ENCODE assay signal across 22 cellular contexts in the genomic region with DNA sequence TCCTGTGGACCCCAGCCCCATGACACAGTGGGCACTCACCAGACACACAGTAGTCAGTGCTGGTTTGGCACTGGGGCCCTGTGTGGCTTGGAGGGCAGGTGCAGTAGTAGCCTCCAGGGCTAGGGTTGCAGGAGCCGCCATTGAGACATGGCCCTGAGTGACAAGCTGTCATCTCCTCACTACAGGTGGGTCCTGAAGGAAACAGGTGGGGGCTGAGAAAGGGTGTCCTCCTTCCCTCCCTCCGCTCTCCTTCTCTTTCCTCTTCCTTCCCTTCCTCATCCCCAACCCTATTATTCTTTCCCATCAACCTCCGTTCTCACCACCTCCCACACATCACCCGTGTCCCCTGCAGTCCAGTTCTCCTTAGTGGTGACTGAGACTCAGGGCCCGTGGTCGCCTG. TPM values are rescaled to one million over a fixed set of nuclear protein-coding genes. Genes with fewer than 3 reads are reported as not detected.
A peak's percentile ranks its signal among the peaks of the same experiment; 100 is the strongest.
DNase-seq lines count a peak whose midpoint lies in the region; ATAC-seq, FAIRE-seq and TF ChIP-seq lines count a peak whose summit lies in the region.
"Had no signal": no experiment of that assay in that cellular context is flagged by ENCODE, and none has a peak within 500 bp of the region (broad histone marks: within the 10 kb centered on the region; RNA-seq: fewer than 3 reads in every experiment).

No MANE protein-coding gene starts in this region.

- peak overlapping the region; percentile 38 for H2AK5ac ChIP-seq in neuronal stem cell (ENCODE audit: low read depth, low read length)

- CTCF ChIA-PET in K562 (lab: Yijun Ruan, JAX; ENCODE audit: low intra/inter-chr PET ratio): no interaction called here

- TF ChIP-seq CTCF in K562 (IDR thresholded peaks at IDR 0.05 in 2 of 3, conservative IDR thresholded peaks at IDR 0.05 in 1 of 3; ENCODE audit: insufficient read depth in 2 of 3, low read depth in 1 of 3, low read length in 3 of 3) (no peak), foreskin fibroblast (IDR thresholded peaks at IDR 0.05; ENCODE audit: low read depth, low read length) (no peak)

- H3K4me3 ChIP-seq in H7 (ENCODE audit: insufficient read depth, low read depth, low read length) (no peak overlapping the region), K562 (no peak overlapping the region), neuronal stem cell (ENCODE audit: low read length in 2 of 2) (peak overlapping the region in 1 of 2 donors; percentile 37), foreskin fibroblast (ENCODE audit: low read depth in 1 of 2, low read length in 2 of 2) (no peak overlapping the region)
- H3K4me3 ChIP-seq: BLaER1, GM23338, HAP-1 had no signal

- H3K18ac ChIP-seq in neuronal stem cell (ENCODE audit: low read length): no peak overlapping the region

- H2AFZ ChIP-seq in K562 (ENCODE audit: low read depth, low read length) (0 out of 2 replicates have a peak overlapping the region, but pooled peaks have one; percentile 12), neuronal stem cell (ENCODE audit: low read length) (no peak overlapping the region)
- H2AFZ ChIP-seq: GM23338 had no signal

- FAIRE-seq in K562 (lab: Jason Lieb, UNC): no peak
- FAIRE-seq: A204.1, G401.6, GM12892, GM19239 had no signal

- WGBS in K562 (ENCODE audit: insufficient coverage, low coverage, missing lambda C conversion rate): 22% methylated on average over 6 of the region's 6 CpGs
- 100% methylated on average over 2 of the region's 6 CpGs; no CpG with 5 or more reads in 1 of the 2 donors for WGBS in neuronal stem cell (ENCODE audit: extremely low coverage in 2 of 2, insufficient read length in 2 of 2, insufficient replicate concordance in 1 of 2), 2 donors

- no TSS peak for BruUV-seq in K562 (replicated peaks; lab: Mats Ljungman, UMichigan)

- H3K36me3 ChIP-seq in H7 (replicated peaks; ENCODE audit: control insufficient read depth, insufficient read depth, low read length): no peaks in the 10 kb centered on the region
- no peaks in the 10 kb centered on the region for H3K36me3 ChIP-seq in K562 (ENCODE audit: control insufficient read depth, insufficient read depth, low read length)
- H3K36me3 ChIP-seq in neuronal stem cell (replicated peaks in 1 of 2; ENCODE audit: control insufficient read depth in 2 of 2, insufficient read depth in 2 of 2, low read length in 2 of 2): no peaks in the 10 kb centered on the region
- H3K36me3 ChIP-seq: BLaER1, HAP-1 had no signal

- no peak overlapping the region for H2BK15ac ChIP-seq in neuronal stem cell (ENCODE audit: low read length)

- no peak overlapping the region for H3K14ac ChIP-seq in neuronal stem cell (ENCODE audit: low read length)

- no peak for TF ChIP-seq POLR2A in K562 (conservative IDR thresholded peaks at IDR 0.05)

- peak overlapping the region; percentile 14 for H3K23ac ChIP-seq in neuronal stem cell (ENCODE audit: low read depth, low read length, poor library complexity)

- no peak overlapping the region for H4K8ac ChIP-seq in neuronal stem cell (ENCODE audit: low read depth, low read length)

- H3K27me3 ChIP-seq in H7 (ENCODE audit: control insufficient read depth, insufficient read depth, low read length): no peaks in the 10 kb centered on the region; the same call in 1 of the 2 replicates
- H3K27me3 ChIP-seq in K562 (ENCODE audit: control insufficient read depth in 2 of 2, insufficient read depth in 2 of 2, low read length in 2 of 2): peaks cover 0 to 19% of the 10 kb centered on the region in 2 experiments; a peak in 2 of 5 replicates
- H3K27me3 ChIP-seq in neuronal stem cell (ENCODE audit: control insufficient read depth in 3 of 3, insufficient read depth in 3 of 3, low read depth in 1 of 3, low read length in 3 of 3): peaks cover 0 to 30% (median 0%) of the 10 kb centered on the region in 3 experiments
- H3K27me3 ChIP-seq: BLaER1 had no signal

- no peaks in the 10 kb centered on the region for H3K79me1 ChIP-seq in neuronal stem cell (ENCODE audit: low read depth, low read length)

- no peaks in the 10 kb centered on the region for H3K79me2 ChIP-seq in K562 (ENCODE audit: control insufficient read depth, insufficient read depth, low read length)

- H2BK5ac ChIP-seq in neuronal stem cell (ENCODE audit: low read length): no peak overlapping the region

- no peak overlapping the region for H3K27ac ChIP-seq in K562 (ENCODE audit: extremely low read depth, low read depth, low read length)
- H3K27ac ChIP-seq in neuronal stem cell (replicated peaks; ENCODE audit: low read length): no peak overlapping the region
- H3K27ac ChIP-seq: 22Rv1, BLaER1, C4-2B had no signal

- no peaks in the 10 kb centered on the region for H4K20me1 ChIP-seq in K562 (replicated peaks; ENCODE audit: control insufficient read depth, insufficient read depth, low read length)
- H4K20me1 ChIP-seq: BLaER1 had no signal

- POLR2A ChIA-PET in K562 (lab: Yijun Ruan, JAX): interaction anchor here (0.6 to 2.6 kb wide), 2 partner anchors 18 to 264 kb away, joined by 3 to 9 read pairs; no protein-coding TSS in a partner anchor

- peak overlapping the region in 1 of 2 experiments; percentile 31; a peak in 1 of 4 replicates for H3K9ac ChIP-seq in K562 (ENCODE audit: insufficient read depth in 1 of 2, low read depth in 2 of 2, low read length in 2 of 2)
- peak overlapping the region; percentile 34 for H3K9ac ChIP-seq in neuronal stem cell (ENCODE audit: low read depth, low read length, poor library complexity)
- H3K9ac ChIP-seq: BLaER1 had no signal

- DNase-seq in H7 (peak; percentile 17), K562 (ENCODE audit: extremely low read depth in 1 of 4, low spot score in 3 of 4) (no peak), neuronal stem cell (ENCODE audit: low spot score) (no peak), posterior vena cava (ENCODE audit: low spot score) (peak; percentile 70), foreskin fibroblast (no peak)
- no peak for DNase-seq in stimulated activated CD4-positive, alpha-beta T cell treated with anti-CD3 and anti-CD28 coated beads, Interleukin-4, amount 100 ng/mL, for 24 hours
- DNase-seq: Caco-2; CD4-positive, CD25-positive, alpha-beta regulatory T cell; CD8-positive, alpha-beta T cell; DMS153; DND-41 had no signal

- TF ChIP-seq EP300 in K562 (IDR thresholded peaks at IDR 0.05; ENCODE audit: low read length): no peak

- peaks cover 10 to 18% of the 10 kb centered on the region in 2 experiments; a peak in 4 of 5 replicates for H3K4me1 ChIP-seq in K562 (replicated peaks in 1 of 2; ENCODE audit: control insufficient read depth in 2 of 2, insufficient read depth in 2 of 2, low read length in 2 of 2)
- H3K4me1 ChIP-seq in neuronal stem cell (ENCODE audit: control insufficient read depth in 2 of 2, insufficient read depth in 1 of 2, low read depth in 1 of 2, low read length in 2 of 2): no peaks in the 10 kb centered on the region
- H3K4me1 ChIP-seq: BLaER1, Caco-2, HAP-1 had no signal

- no peaks in the 10 kb centered on the region for H3K9me1 ChIP-seq in K562 (ENCODE audit: control insufficient read depth, insufficient read depth, low read length)

- no peak overlapping the region for H4K91ac ChIP-seq in neuronal stem cell (ENCODE audit: low read depth, low read length, poor library complexity)

- H2BK12ac ChIP-seq in neuronal stem cell (ENCODE audit: low read length): no peak overlapping the region

- H3K9me3 ChIP-seq in K562 (replicated peaks; ENCODE audit: control insufficient read depth, insufficient read depth, low read depth, low read length) (no peaks in the 10 kb centered on the region), neuronal stem cell (replicated peaks in 1 of 2; ENCODE audit: control insufficient read depth in 2 of 2, insufficient read depth in 1 of 2, low read depth in 1 of 2, low read length in 2 of 2) (no peaks in the 10 kb centered on the region)
- H3K9me3 ChIP-seq: BLaER1, Caco-2, HAP-1 had no signal

- H2BK120ac ChIP-seq in neuronal stem cell (ENCODE audit: low read depth, low read length): no peak overlapping the region

- ATAC-seq in K562 (no peak), GM18870 (IDR thresholded peaks at IDR 0.05; ENCODE audit: unreplicated experiment) (no peak), GM19467 (IDR thresholded peaks at IDR 0.05; ENCODE audit: unreplicated experiment) (no peak)
- ATAC-seq: CD8-positive, alpha-beta T cell; GM23338 had no signal

- intact Hi-C loops in K562 (cut with micrococcal nuclease) (no loop called here), posterior vena cava (cut with DNase I) (no loop called here)

- no peak overlapping the region for H3K4ac ChIP-seq in neuronal stem cell (ENCODE audit: low read length)

- in situ Hi-C loops in K562 (cut with MboI): no loop called here

- H3K4me2 ChIP-seq in K562 (ENCODE audit: insufficient read depth, low read length) (no peak overlapping the region), neuronal stem cell (ENCODE audit: insufficient read depth, low read length, poor library complexity, severe bottlenecking) (no peak overlapping the region)
- H3K4me2 ChIP-seq: BLaER1, GM23338 had no signal

- TF ChIP-seq RAD21 in K562 (CRISPR knock-in tag; conservative IDR thresholded peaks at IDR 0.05 in 1 of 2, IDR thresholded peaks at IDR 0.05 in 1 of 2): no peak

RNA-seq across cellular contexts. Expression of a gene that starts 10.2 kb away (rescaled TPM):
- 0.96 and 1.6 TPM in 2 replicates for total RNA-seq in H7 (2014; rRNA removed; shearing (Covaris generic))
- total RNA-seq in K562 (2011; cell fraction: chromatin; rRNA removed; ENCODE audit: low replicate concordance): 3.1 and 5.8 TPM in 2 replicates
- 4.2 TPM in 2 replicates for total RNA-seq in K562 (2011; cell fraction: nucleolus; rRNA removed)
- 4.0 and 6.0 TPM in 2 replicates for total RNA-seq in K562 (2011; cell fraction: nucleoplasm; rRNA removed)
- 2.7 and 3.5 TPM in 2 replicates for total RNA-seq in K562 (2014; rRNA removed)
- 0.95 and 1.4 TPM in 2 replicates for total RNA-seq in K562 (2014; rRNA removed; fragmentation: Illumina TruSeq; extraction: Trizol)
- total RNA-seq in K562 (2015; rRNA removed; fragmentation: Illumina TruSeq; extraction: Trizol): 1.7 and 1.9 TPM in 2 replicates
- 2.7 and 3.4 TPM in 2 replicates for total RNA-seq in K562 (2021)
- 1.1 and 2.0 TPM in 2 replicates for polyA plus RNA-seq in K562 (2011; rRNA removed)
- polyA plus RNA-seq in K562 (2011; cell fraction: cytosol; rRNA removed): 1.5 and 1.6 TPM in 2 replicates
- polyA plus RNA-seq in K562 (2011; cell fraction: nucleus; rRNA removed): 1.7 and 3.0 TPM in 2 replicates
- polyA plus RNA-seq in K562 (2012): 1.4 and 2.2 TPM in 2 replicates
- polyA plus RNA-seq in K562 (2014; fragmentation: Illumina TruSeq; extraction: Trizol): 1.3 and 1.4 TPM in 2 replicates
- under 1 TPM; 0.24 to 0.50 TPM for polyA plus RNA-seq in K562 (2014; fragmentation: Nextera tagmentation; extraction: Ambion mirVana)
- 2.6 and 4.3 TPM in 2 replicates for polyA plus RNA-seq in K562 (2014; rRNA removed)
- polyA minus RNA-seq in K562 (2011; rRNA and poly(A)+ RNA removed): 1.2 and 1.6 TPM in 2 replicates
- polyA minus RNA-seq in K562 (2011; cell fraction: cytosol; rRNA and poly(A)+ RNA removed): not detected in 2 replicates
- polyA minus RNA-seq in K562 (2011; cell fraction: nucleus; rRNA and poly(A)+ RNA removed): 2.7 and 3.2 TPM in 2 replicates
- polyA plus RNA-seq in neuronal stem cell (2013, experiment 1 of 2): 4.0 TPM
- 3.7 TPM for polyA plus RNA-seq in neuronal stem cell (2013, experiment 2 of 2)
- 10 to 100 TPM; 17.3 to 24.1 TPM for total RNA-seq in posterior vena cava

RNA-seq across cellular contexts. Expression of a gene that starts 21.2 kb away (rescaled TPM):
- total RNA-seq in H7 (2014; rRNA removed; shearing (Covaris generic)): 21.2 and 26.8 TPM in 2 replicates
- total RNA-seq in K562 (2011; cell fraction: chromatin; rRNA removed; ENCODE audit: low replicate concordance): 11.8 and 26.5 TPM in 2 replicates
- total RNA-seq in K562 (2011; cell fraction: nucleolus; rRNA removed): 15.2 and 18.8 TPM in 2 replicates
- 22.7 and 30.8 TPM in 2 replicates for total RNA-seq in K562 (2011; cell fraction: nucleoplasm; rRNA removed)
- total RNA-seq in K562 (2014; rRNA removed): 40.5 and 45.0 TPM in 2 replicates
- 13.5 and 14.0 TPM in 2 replicates for total RNA-seq in K562 (2014; rRNA removed; fragmentation: Illumina TruSeq; extraction: Trizol)
- total RNA-seq in K562 (2015; rRNA removed; fragmentation: Illumina TruSeq; extraction: Trizol): 22.3 and 22.4 TPM in 2 replicates
- 37.3 and 42.6 TPM in 2 replicates for total RNA-seq in K562 (2021)
- 24.4 and 51.8 TPM in 2 replicates for polyA plus RNA-seq in K562 (2011; rRNA removed)
- 44.6 and 52.4 TPM in 2 replicates for polyA plus RNA-seq in K562 (2011; cell fraction: cytosol; rRNA removed)
- polyA plus RNA-seq in K562 (2011; cell fraction: nucleus; rRNA removed): 32.8 and 42.4 TPM in 2 replicates
- polyA plus RNA-seq in K562 (2012): 34.2 and 146 TPM in 2 replicates
- polyA plus RNA-seq in K562 (2014; fragmentation: Illumina TruSeq; extraction: Trizol): 39.6 and 46.5 TPM in 2 replicates
- polyA plus RNA-seq in K562 (2014; fragmentation: Nextera tagmentation; extraction: Ambion mirVana): 1 to 10 TPM; 5.3 to 5.7 TPM
- polyA plus RNA-seq in K562 (2014; rRNA removed): 32.2 and 35.1 TPM in 2 replicates
- polyA minus RNA-seq in K562 (2011; rRNA and poly(A)+ RNA removed): 8.6 and 11.3 TPM in 2 replicates
- 17.9 and 19.4 TPM in 2 replicates for polyA minus RNA-seq in K562 (2011; cell fraction: cytosol; rRNA and poly(A)+ RNA removed)
- 4.0 and 7.3 TPM in 2 replicates for polyA minus RNA-seq in K562 (2011; cell fraction: nucleus; rRNA and poly(A)+ RNA removed)
- polyA plus RNA-seq in neuronal stem cell (2013, experiment 1 of 2): 4.2 TPM
- 4.2 TPM for polyA plus RNA-seq in neuronal stem cell (2013, experiment 2 of 2)
- total RNA-seq in posterior vena cava: 10 to 100 TPM; 15.4 to 22.1 TPM

RNA-seq across cellular contexts. Expression of a gene that starts 23.6 kb away (rescaled TPM):
- 64.2 and 67.7 TPM in 2 replicates for total RNA-seq in H7 (2014; rRNA removed; shearing (Covaris generic))
- total RNA-seq in K562 (2011; cell fraction: chromatin; rRNA removed; ENCODE audit: low replicate concordance): 227 and 442 TPM in 2 replicates
- total RNA-seq in K562 (2011; cell fraction: nucleolus; rRNA removed): 178 and 203 TPM in 2 replicates
- total RNA-seq in K562 (2011; cell fraction: nucleoplasm; rRNA removed): 185 and 217 TPM in 2 replicates
- total RNA-seq in K562 (2014; rRNA removed) (55.6 and 63.8 TPM in 2 replicates), K562 (2014; rRNA removed; fragmentation: Illumina TruSeq; extraction: Trizol) (44.0 and 45.1 TPM in 2 replicates), K562 (2015; rRNA removed; fragmentation: Illumina TruSeq; extraction: Trizol) (60.0 and 62.5 TPM in 2 replicates), K562 (2021) (106 and 126 TPM in 2 replicates), posterior vena cava (10 to 100 TPM; 49.4 to 53.1 TPM)
- polyA plus RNA-seq in K562 (2011; rRNA removed) (123 and 127 TPM in 2 replicates), K562 (2014; fragmentation: Illumina TruSeq; extraction: Trizol) (108 and 119 TPM in 2 replicates), K562 (2014; fragmentation: Nextera tagmentation; extraction: Ambion mirVana) (1 to 10 TPM; 1.9 to 2.8 TPM), K562 (2014; rRNA removed) (117 and 134 TPM in 2 replicates)
- 105 and 142 TPM in 2 replicates for polyA plus RNA-seq in K562 (2011; cell fraction: cytosol; rRNA removed)
- polyA plus RNA-seq in K562 (2011; cell fraction: nucleus; rRNA removed): 340 and 411 TPM in 2 replicates
- 110 and 127 TPM in 2 replicates for polyA plus RNA-seq in K562 (2012)
- polyA minus RNA-seq in K562 (2011; rRNA and poly(A)+ RNA removed): 55.9 and 77.0 TPM in 2 replicates
- 46.1 and 60.9 TPM in 2 replicates for polyA minus RNA-seq in K562 (2011; cell fraction: cytosol; rRNA and poly(A)+ RNA removed)
- polyA minus RNA-seq in K562 (2011; cell fraction: nucleus; rRNA and poly(A)+ RNA removed): 68.7 and 70.2 TPM in 2 replicates
- polyA plus RNA-seq in neuronal stem cell (2013, experiment 1 of 2): 154 TPM
- polyA plus RNA-seq in neuronal stem cell (2013, experiment 2 of 2): 155 TPM

RNA-seq across cellular contexts. Expression of a gene that starts 29.6 kb away (rescaled TPM):
- total RNA-seq in H7 (2014; rRNA removed; shearing (Covaris generic)): 2.2 and 2.8 TPM in 2 replicates
- total RNA-seq in K562 (2011; cell fraction: chromatin; rRNA removed; ENCODE audit: low replicate concordance): 28.3 and 66.0 TPM in 2 replicates
- total RNA-seq in K562 (2011; cell fraction: nucleolus; rRNA removed): 35.5 and 36.5 TPM in 2 replicates
- 27.8 and 29.8 TPM in 2 replicates for total RNA-seq in K562 (2011; cell fraction: nucleoplasm; rRNA removed)
- total RNA-seq in K562 (2014; rRNA removed) (5.3 and 6.2 TPM in 2 replicates), K562 (2014; rRNA removed; fragmentation: Illumina TruSeq; extraction: Trizol) (2.0 and 2.2 TPM in 2 replicates), K562 (2015; rRNA removed; fragmentation: Illumina TruSeq; extraction: Trizol) (3.0 and 3.6 TPM in 2 replicates), K562 (2021) (7.8 and 11.5 TPM in 2 replicates), posterior vena cava (1 to 10 TPM; 4.6 to 7.3 TPM)
- polyA plus RNA-seq in K562 (2011; rRNA removed) (4.1 and 7.9 TPM in 2 replicates), K562 (2014; fragmentation: Illumina TruSeq; extraction: Trizol) (5.8 and 8.2 TPM in 2 replicates), K562 (2014; fragmentation: Nextera tagmentation; extraction: Ambion mirVana) (1 to 10 TPM; 1.2 to 1.8 TPM), K562 (2014; rRNA removed) (10.9 and 11.1 TPM in 2 replicates)
- polyA plus RNA-seq in K562 (2011; cell fraction: cytosol; rRNA removed): 2.4 and 3.1 TPM in 2 replicates
- polyA plus RNA-seq in K562 (2011; cell fraction: nucleus; rRNA removed): 75.1 and 86.2 TPM in 2 replicates
- polyA plus RNA-seq in K562 (2012): 11.6 and 18.0 TPM in 2 replicates
- polyA minus RNA-seq in K562 (2011; rRNA and poly(A)+ RNA removed): 0.78 and 0.81 TPM in 2 replicates
- not detected in 2 replicates for polyA minus RNA-seq in K562 (2011; cell fraction: cytosol; rRNA and poly(A)+ RNA removed)
- polyA minus RNA-seq in K562 (2011; cell fraction: nucleus; rRNA and poly(A)+ RNA removed): 5.3 and 7.3 TPM in 2 replicates
- 19.9 TPM for polyA plus RNA-seq in neuronal stem cell (2013, experiment 1 of 2)
- polyA plus RNA-seq in neuronal stem cell (2013, experiment 2 of 2): 18.7 TPM

RNA-seq across cellular contexts. Expression of a gene that starts 35.4 kb away (rescaled TPM):
- total RNA-seq in H7 (2014; rRNA removed; shearing (Covaris generic)): 94.6 and 99.0 TPM in 2 replicates
- total RNA-seq in K562 (2011; cell fraction: chromatin; rRNA removed; ENCODE audit: low replicate concordance): 19.1 and 20.3 TPM in 2 replicates
- total RNA-seq in K562 (2011; cell fraction: nucleolus; rRNA removed): 21.5 and 22.6 TPM in 2 replicates
- total RNA-seq in K562 (2011; cell fraction: nucleoplasm; rRNA removed): 36.4 and 49.9 TPM in 2 replicates
- 129 and 156 TPM in 2 replicates for total RNA-seq in K562 (2014; rRNA removed)
- 123 and 128 TPM in 2 replicates for total RNA-seq in K562 (2014; rRNA removed; fragmentation: Illumina TruSeq; extraction: Trizol)
- 99.1 and 110 TPM in 2 replicates for total RNA-seq in K562 (2015; rRNA removed; fragmentation: Illumina TruSeq; extraction: Trizol)
- 149 and 154 TPM in 2 replicates for total RNA-seq in K562 (2021)
- 161 and 163 TPM in 2 replicates for polyA plus RNA-seq in K562 (2011; rRNA removed)
- polyA plus RNA-seq in K562 (2011; cell fraction: cytosol; rRNA removed): 240 and 251 TPM in 2 replicates
- polyA plus RNA-seq in K562 (2011; cell fraction: nucleus; rRNA removed): 54.9 and 71.1 TPM in 2 replicates
- 213 and 399 TPM in 2 replicates for polyA plus RNA-seq in K562 (2012)
- polyA plus RNA-seq in K562 (2014; fragmentation: Illumina TruSeq; extraction: Trizol): 227 and 245 TPM in 2 replicates
- polyA plus RNA-seq in K562 (2014; fragmentation: Nextera tagmentation; extraction: Ambion mirVana): 10 to 100 TPM; 62.2 to 95.5 TPM
- 207 and 223 TPM in 2 replicates for polyA plus RNA-seq in K562 (2014; rRNA removed)
- 48.7 TPM in 2 replicates for polyA minus RNA-seq in K562 (2011; rRNA and poly(A)+ RNA removed)
- polyA minus RNA-seq in K562 (2011; cell fraction: cytosol; rRNA and poly(A)+ RNA removed): 29.3 and 40.5 TPM in 2 replicates
- 9.3 and 18.2 TPM in 2 replicates for polyA minus RNA-seq in K562 (2011; cell fraction: nucleus; rRNA and poly(A)+ RNA removed)
- polyA plus RNA-seq in neuronal stem cell (2013, experiment 1 of 2): 152 TPM
- polyA plus RNA-seq in neuronal stem cell (2013, experiment 2 of 2): 145 TPM
- 10 to 100 TPM; 43.2 to 46.7 TPM for total RNA-seq in posterior vena cava

Comparison
In these comparisons a context has a peak if more than half of its experiments do, and no peak if none do; other contexts are left out.
1. DNase-seq: peak in H7 (single experiment) and posterior vena cava (single experiment); none in K562 (0 of 4), neuronal stem cell (single experiment), stimulated activated CD4-positive, alpha-beta T cell treated with anti-CD3 and anti-CD28 coated beads, Interleukin-4, amount 100 ng/mL, for 24 hours (single experiment) and foreskin fibroblast (0 of 2).